Comparison of ENCODE assay signal across 19 cellular contexts in genomic region chr9:116547729-116548426, GRCh38.
A peak's percentile ranks its signal among the peaks of the same experiment; 100 is the strongest.
DNase-seq lines count a peak whose midpoint lies in the region; ATAC-seq and TF ChIP-seq lines count a peak whose summit lies in the region.
"Had no signal": no experiment of that assay in that cellular context is flagged by ENCODE, and none has a peak within 500 bp of the region (broad histone marks: within the 10 kb centered on the region; RNA-seq: fewer than 3 reads in every experiment).

No MANE protein-coding gene starts in this region.

- H3K27me3 Mint-ChIP-seq in CD14-positive monocyte (ENCODE audit: low read depth in 3 of 3), result peaks cover 0 to 2% (median 1%) of the 10 kb centered on the region in 3 donors
- H3K27me3 Mint-ChIP-seq: activated CD4-positive, alpha-beta memory T cell treated with anti-CD3 and anti-CD28 coated beads for 36 hours; CD4-positive, CD25-positive, alpha-beta regulatory T cell had no signal

- H3K9me3 ChIP-seq in Peyer's patch (no peaks in the 10 kb centered on the region), mucosa of descending colon (no peaks in the 10 kb centered on the region)
- H3K9me3 ChIP-seq: heart left ventricle had no signal

- H3K4me1 ChIP-seq in Peyer's patch (peaks cover 0 to 7% (median 4%) of the 10 kb centered on the region in 4 donors), mucosa of descending colon (ENCODE audit: low read depth) (peaks cover 5% of the 10 kb centered on the region)

- H3K4me3 ChIP-seq in Peyer's patch, result no peak overlapping the region
- no peak overlapping the region for H3K4me3 ChIP-seq in fibroblast of villous mesenchyme (ENCODE audit: low read depth, low read length)
- H3K4me3 ChIP-seq in mucosa of descending colon, result no peak overlapping the region
- H3K4me3 ChIP-seq: heart left ventricle had no signal

- TF ChIP-seq CTCF in CD14-positive monocyte (IDR thresholded peaks at IDR 0.05), result no peak
- no peak for TF ChIP-seq CTCF in Peyer's patch (IDR thresholded peaks at IDR 0.05)
- no peak for TF ChIP-seq CTCF in fibroblast of villous mesenchyme (IDR thresholded peaks at IDR 0.05; ENCODE audit: insufficient read depth, low read depth, low read length)
- TF ChIP-seq CTCF in mucosa of descending colon (IDR thresholded peaks at IDR 0.05), result no peak

- H3K27ac Mint-ChIP-seq in CD14-positive monocyte, result peak overlapping the region in 5 of 7 donors; percentile 10 to 65 (median 47)
- H3K27ac Mint-ChIP-seq: activated CD4-positive, alpha-beta memory T cell treated with anti-CD3 and anti-CD28 coated beads for 36 hours; CD4-positive, CD25-positive, alpha-beta regulatory T cell; nephron progenitor cell had no signal

- DNase-seq in CD14-positive monocyte (ENCODE audit: low spot score) (no peak), Peyer's patch (peak in 1 of 3 donors; percentile 52), fibroblast of villous mesenchyme (ENCODE audit: low read depth) (peak; percentile 16), mucosa of descending colon (peak in 1 of 3 donors; percentile 35), KG1 (lab: John Stamatoyannopoulos, UW) (no peak), hepatic stellate cell (ENCODE audit: low spot score) (no peak)
- no peak for DNase-seq in activated CD4-positive, alpha-beta T cell treated with anti-CD3 and anti-CD28 coated beads for 1 hour
- DNase-seq: ACHN; activated CD4-positive, alpha-beta memory T cell treated with anti-CD3 and anti-CD28 coated beads for 36 hours; activated naive CD4-positive, alpha-beta T cell treated with Interleukin-2 at 50 U/mL for 16 hours; CD4-positive, CD25-positive, alpha-beta regulatory T cell; DMS53; heart left ventricle; midbrain; NCI-H187 treated with DMSO at 0.1 percent for 48 hours; NCI-H446; nephron progenitor cell; stimulated activated CD4-positive, alpha-beta T cell treated with anti-CD3 and anti-CD28 coated beads, Interleukin-4, amount 100 ng/mL, for 24 hours had no signal

- H3K4me3 Mint-ChIP-seq in CD14-positive monocyte, result no peak overlapping the region
- H3K4me3 Mint-ChIP-seq: activated CD4-positive, alpha-beta memory T cell treated with anti-CD3 and anti-CD28 coated beads for 36 hours; CD4-positive, CD25-positive, alpha-beta regulatory T cell; nephron progenitor cell had no signal

- H3K9me3 Mint-ChIP-seq in CD14-positive monocyte, result peaks cover 0 to 1% (median 0%) of the 10 kb centered on the region in 7 donors
- H3K9me3 Mint-ChIP-seq: activated CD4-positive, alpha-beta memory T cell treated with anti-CD3 and anti-CD28 coated beads for 36 hours; CD4-positive, CD25-positive, alpha-beta regulatory T cell; nephron progenitor cell had no signal

- H3K36me3 ChIP-seq in Peyer's patch, result no peaks in the 10 kb centered on the region
- no peaks in the 10 kb centered on the region for H3K36me3 ChIP-seq in mucosa of descending colon (ENCODE audit: low read depth)
- H3K36me3 ChIP-seq: heart left ventricle had no signal

- peaks cover 44% of the 10 kb centered on the region for H3K4me1 Mint-ChIP-seq in CD14-positive monocyte

- H3K27ac ChIP-seq in Peyer's patch, result peak overlapping the region in 3 of 4 donors; percentile 41 to 84 (median 64)

- H3K36me3 Mint-ChIP-seq in CD14-positive monocyte, result no peaks in the 10 kb centered on the region
- H3K36me3 Mint-ChIP-seq: activated CD4-positive, alpha-beta memory T cell treated with anti-CD3 and anti-CD28 coated beads for 36 hours; CD4-positive, CD25-positive, alpha-beta regulatory T cell had no signal

- intact Hi-C loops in CD14-positive monocyte (cut with micrococcal nuclease) (no loop called here), mucosa of descending colon (cut with DNase I, micrococcal nuclease) (no loop called here)

- no peak for TF ChIP-seq POLR2A in Peyer's patch (IDR thresholded peaks at IDR 0.05)

- H3K27me3 ChIP-seq in Peyer's patch, result no peaks in the 10 kb centered on the region
- H3K27me3 ChIP-seq: heart left ventricle had no signal

- peak; percentile 47 for ATAC-seq in mucosa of descending colon
- ATAC-seq in GM19324 (IDR thresholded peaks at IDR 0.05; ENCODE audit: low FRiP score, unreplicated experiment), result no peak
- ATAC-seq: heart left ventricle had no signal
